8 cellular contexts compared by ENCODE assay signal in genomic region chr11:119100960-119101349, GRCh38. TPM values are rescaled to one million over a fixed set of nuclear protein-coding genes. Genes with fewer than 3 reads are reported as not detected.
A peak's percentile ranks its signal among the peaks of the same experiment; 100 is the strongest.
DNase-seq lines count a peak whose midpoint lies in the region; ATAC-seq and TF ChIP-seq lines count a peak whose summit lies in the region.

No MANE protein-coding gene starts in this region.

- peak overlapping the region; percentile 77 to 98 (median 85) for H3K27ac Mint-ChIP-seq in CD4-positive, CD25-positive, alpha-beta regulatory T cell
- peak overlapping the region; percentile 95 to 98 for H3K27ac Mint-ChIP-seq in effector memory CD8-positive, alpha-beta T cell
- peak overlapping the region; percentile 99 for H3K27ac Mint-ChIP-seq in neural progenitor cell

- no peak for TF ChIP-seq POLR2A in NB4 (IDR thresholded peaks at IDR 0.05; ENCODE audit: extremely low read depth, insufficient read length)

- no peaks in the 10 kb centered on the region for H3K9me3 Mint-ChIP-seq in CD4-positive, CD25-positive, alpha-beta regulatory T cell
- H3K9me3 Mint-ChIP-seq in effector memory CD8-positive, alpha-beta T cell: no peaks in the 10 kb centered on the region
- no peaks in the 10 kb centered on the region for H3K9me3 Mint-ChIP-seq in neural progenitor cell

- peak overlapping the region; percentile 85 for H3K9ac ChIP-seq in neural progenitor cell

- H3K27me3 ChIP-seq in CD4-positive, CD25-positive, alpha-beta regulatory T cell (ENCODE audit: control insufficient read depth, insufficient read depth, low read length): no peaks in the 10 kb centered on the region
- no peaks in the 10 kb centered on the region for H3K27me3 ChIP-seq in neural progenitor cell

- no peak for DNase-seq in CD4-positive, CD25-positive, alpha-beta regulatory T cell
- DNase-seq in NB4 (ENCODE audit: low read depth) (no peak), neural progenitor cell (ENCODE audit: low spot score) (peak; percentile 48), GOT3 (lab: John Stamatoyannopoulos, UW) (no peak)
- no peak for DNase-seq in effector memory CD8-positive, alpha-beta T cell
- no peak for DNase-seq in activated effector memory CD4-positive, alpha-beta T cell treated with anti-CD3 and anti-CD28 coated beads, Interleukin-2, amount 50 U/mL, for 16 hours

- peak overlapping the region; percentile 99 for H3K4me2 ChIP-seq in neural progenitor cell

- H3F3A ChIP-seq in neural progenitor cell (ENCODE audit: low read depth): peaks cover 42% of the 10 kb centered on the region

- H2AFZ ChIP-seq in neural progenitor cell (replicated peaks): peak overlapping the region; percentile 98

- H3K36me3 ChIP-seq in CD4-positive, CD25-positive, alpha-beta regulatory T cell (ENCODE audit: control insufficient read depth, insufficient read depth, low read length): peaks cover 16% of the 10 kb centered on the region
- no peaks in the 10 kb centered on the region for H3K36me3 ChIP-seq in neural progenitor cell

- no peaks in the 10 kb centered on the region for H3K27me3 Mint-ChIP-seq in CD4-positive, CD25-positive, alpha-beta regulatory T cell
- H3K27me3 Mint-ChIP-seq in effector memory CD8-positive, alpha-beta T cell: no peaks in the 10 kb centered on the region
- peaks cover 5% of the 10 kb centered on the region for H3K27me3 Mint-ChIP-seq in neural progenitor cell (ENCODE audit: insufficient read depth, low read depth)

- peaks cover 31% of the 10 kb centered on the region for H3K79me2 ChIP-seq in neural progenitor cell (ENCODE audit: low read depth)

- H3K4me3 ChIP-seq in CD4-positive, CD25-positive, alpha-beta regulatory T cell (ENCODE audit: low read depth, low read length): peak overlapping the region; percentile 96
- H3K4me3 ChIP-seq in NB4 (ENCODE audit: low read depth, low read length) (peak overlapping the region; percentile 79), neural progenitor cell (peak overlapping the region; percentile 89)

- H3K4me1 Mint-ChIP-seq in CD4-positive, CD25-positive, alpha-beta regulatory T cell: peaks cover 12 to 60% (median 31%) of the 10 kb centered on the region in 4 donors
- H3K4me1 Mint-ChIP-seq in effector memory CD8-positive, alpha-beta T cell (ENCODE audit: low read depth in 2 of 2): peaks cover 21 to 24% of the 10 kb centered on the region in 2 donors
- peaks cover 39% of the 10 kb centered on the region for H3K4me1 Mint-ChIP-seq in neural progenitor cell

- peaks cover 27% of the 10 kb centered on the region for H3K36me3 Mint-ChIP-seq in CD4-positive, CD25-positive, alpha-beta regulatory T cell
- H3K36me3 Mint-ChIP-seq in effector memory CD8-positive, alpha-beta T cell (ENCODE audit: insufficient read depth): peaks cover 22% of the 10 kb centered on the region
- peaks cover 22% of the 10 kb centered on the region for H3K36me3 Mint-ChIP-seq in neural progenitor cell

- H3K4me3 Mint-ChIP-seq in CD4-positive, CD25-positive, alpha-beta regulatory T cell: peak overlapping the region; percentile 87 to 98 (median 96)
- H3K4me3 Mint-ChIP-seq in effector memory CD8-positive, alpha-beta T cell: peak overlapping the region; percentile 90 to 92
- H3K4me3 Mint-ChIP-seq in neural progenitor cell: peak overlapping the region; percentile 93

- no peaks in the 10 kb centered on the region for H4K20me1 ChIP-seq in neural progenitor cell (ENCODE audit: low read depth)

- no peak overlapping the region for H3K27ac ChIP-seq in CD4-positive, CD25-positive, alpha-beta regulatory T cell (ENCODE audit: insufficient read depth, low read length, poor library complexity, severe bottlenecking)
- no peak overlapping the region for H3K27ac ChIP-seq in neural progenitor cell

- no peak for ATAC-seq in CD4-positive, CD25-positive, alpha-beta regulatory T cell (ENCODE audit: low read depth in 2 of 2)
- no peak for ATAC-seq in effector memory CD8-positive, alpha-beta T cell (replicated peaks)
- ATAC-seq in HG03139 (IDR thresholded peaks at IDR 0.05; ENCODE audit: unreplicated experiment) (no peak), GM21717 (IDR thresholded peaks at IDR 0.05; ENCODE audit: unreplicated experiment) (no peak)

- peaks cover 26% of the 10 kb centered on the region for H3K4me1 ChIP-seq in CD4-positive, CD25-positive, alpha-beta regulatory T cell (ENCODE audit: control insufficient read depth, insufficient read depth, low read length, poor library complexity, severe bottlenecking)
- H3K4me1 ChIP-seq in neural progenitor cell: peaks cover 9% of the 10 kb centered on the region

- H3K9me3 ChIP-seq in CD4-positive, CD25-positive, alpha-beta regulatory T cell (ENCODE audit: control insufficient read depth in 2 of 2, low read length in 2 of 2): no peaks in the 10 kb centered on the region
- no peaks in the 10 kb centered on the region for H3K9me3 ChIP-seq in neural progenitor cell (ENCODE audit: low read depth)

- TF ChIP-seq CTCF in NB4 (IDR thresholded peaks at IDR 0.05; ENCODE audit: low read depth, low read length): no peak
- no peak for TF ChIP-seq CTCF in neural progenitor cell (IDR thresholded peaks at IDR 0.05)

RNA-seq across cellular contexts. Expression of gene DPAGT1, which starts 0.7 kb away (rescaled TPM):
- 22.5 TPM for total RNA-seq in CD4-positive, CD25-positive, alpha-beta regulatory T cell
- 10 to 100 TPM; 28.6 to 35.2 (median 32.6) TPM for polyA plus RNA-seq in CD4-positive, CD25-positive, alpha-beta regulatory T cell
- total RNA-seq in neural progenitor cell (ENCODE audit: low replicate concordance): 13.4 and 24.3 TPM in 2 replicates

RNA-seq across cellular contexts. Expression of gene C2CD2L, which starts 6.2 kb away (rescaled TPM):
- 21.1 TPM for total RNA-seq in CD4-positive, CD25-positive, alpha-beta regulatory T cell
- polyA plus RNA-seq in CD4-positive, CD25-positive, alpha-beta regulatory T cell: 1 to 10 TPM; 2.1 to 4.6 (median 4.5) TPM
- total RNA-seq in neural progenitor cell (ENCODE audit: low replicate concordance): 1.5 and 3.7 TPM in 2 replicates

RNA-seq across cellular contexts. Expression of gene HMBS, which starts 16.3 kb away (rescaled TPM):
- 5.9 TPM for total RNA-seq in CD4-positive, CD25-positive, alpha-beta regulatory T cell
- 10 to 100 TPM; 11.2 to 15.5 (median 13.6) TPM for polyA plus RNA-seq in CD4-positive, CD25-positive, alpha-beta regulatory T cell
- total RNA-seq in neural progenitor cell (ENCODE audit: low replicate concordance): 30.0 and 31.1 TPM in 2 replicates

RNA-seq across cellular contexts. Expression of gene HINFP, which starts 20.4 kb away (rescaled TPM):
- 24.4 TPM for total RNA-seq in CD4-positive, CD25-positive, alpha-beta regulatory T cell
- polyA plus RNA-seq in CD4-positive, CD25-positive, alpha-beta regulatory T cell: 10 to 100 TPM in 3 of 4 donors, 1 to 10 TPM in 1; 10.0 to 18.1 (median 13.3) TPM
- 32.5 and 47.3 TPM in 2 replicates for total RNA-seq in neural progenitor cell (ENCODE audit: low replicate concordance)

RNA-seq across cellular contexts. Expression of gene VPS11, which starts 33.3 kb away (rescaled TPM):
- 78.8 TPM for total RNA-seq in CD4-positive, CD25-positive, alpha-beta regulatory T cell
- polyA plus RNA-seq in CD4-positive, CD25-positive, alpha-beta regulatory T cell: 10 to 100 TPM; 53.2 to 59.2 (median 56.9) TPM
- total RNA-seq in neural progenitor cell (ENCODE audit: low replicate concordance): 10.4 and 20.7 TPM in 2 replicates
